In genomic region chr12:121596526-121596925, GRCh38 we compare ENCODE assay signal across 27 cellular contexts.
"Had no signal": no experiment of that assay in that cellular context is flagged by ENCODE, and none has a peak within 500 bp of the region (broad histone marks: within the 10 kb centered on the region; RNA-seq: fewer than 3 reads in every experiment).

No MANE protein-coding gene starts in this region.

- H3K4me1 ChIP-seq: suprapubic skin, testis, tibial artery, tibial nerve, upper lobe of left lung, upper lobe of right lung, uterus, vagina had no signal

- DNase-seq: stimulated activated CD4-positive, alpha-beta T cell treated with anti-CD3 and anti-CD28 coated beads, Interleukin-2, amount 100 ng/mL, for 48 hours; stimulated activated CD4-positive, alpha-beta T cell treated with anti-CD3 and anti-CD28 coated beads, Interleukin-4, amount 100 ng/mL, for 1 hour; stimulated activated CD4-positive, alpha-beta T cell treated with anti-CD3 and anti-CD28 coated beads, Interleukin-4, amount 100 ng/mL, for 24 hours; stimulated activated CD4-positive, alpha-beta T cell treated with anti-CD3 and anti-CD28 coated beads, Interleukin-4, amount 100 ng/mL, for 4 hours; stimulated activated CD8-positive, alpha-beta memory T cell treated with anti-CD3 and anti-CD28 coated beads, Interleukin-4, amount 100 ng/mL, for 48 hours; stimulated activated naive B cell treated with anti-CD40 and anti-IgM and Interleukin-4, amounts not matched to agents 10 μg/mL and 1 μg/mL and 100 μg/mL, for 72 hours; stimulated activated naive CD4-positive, alpha-beta T cell; stimulated activated naive CD4-positive, alpha-beta T cell treated with Interleukin-2 at 50 U/mL for 16 hours; stimulated activated naive CD8-positive, alpha-beta T cell treated with anti-CD3 and anti-CD28 coated beads, Interleukin-15, amount 100 ng/mL, for 72 hours; stimulated activated naive CD8-positive, alpha-beta T cell treated with anti-CD3 and anti-CD28 coated beads, Interleukin-15, Interleukin-2, amounts not matched to agents 100 U/mL and 50 U/mL, for 24 hours; stomach; substantia nigra; testis; thyroid gland; tibial artery; transverse colon; upper lobe of left lung; upper lobe of right lung; uterus had no signal

- H3K9me3 ChIP-seq: stomach, suprapubic skin, testis, thoracic aorta, thyroid gland, tibial artery, tibial nerve, transverse colon, upper lobe of left lung, upper lobe of right lung, uterus, vagina had no signal

- H3K4me3 ChIP-seq: stomach, suprapubic skin, thoracic aorta, thyroid gland, tibial artery, tibial nerve, transverse colon, upper lobe of left lung, upper lobe of right lung, uterus, vagina had no signal

- H3K27ac Mint-ChIP-seq: stimulated activated effector memory CD8-positive, alpha-beta T cell treated with anti-CD3 and anti-CD28 coated beads, Interleukin-12 subunit alpha, Interleukin-12 subunit beta, amount 100 ng/mL, for 72 hours; stimulated activated naive B cell treated with anti-CD40 and anti-IgM and Interleukin-4, amounts not matched to agents 10 μg/mL and 1 μg/mL and 100 μg/mL, for 72 hours; stimulated activated naive CD8-positive, alpha-beta T cell treated with anti-CD3 and anti-CD28 coated beads, Interleukin-15, Interleukin-2, amounts not matched to agents 100 ng/mL and 50 ng/mL, for 24 hours; type B pancreatic cell had no signal

- H3K36me3 Mint-ChIP-seq: stimulated activated effector memory CD8-positive, alpha-beta T cell treated with anti-CD3 and anti-CD28 coated beads, Interleukin-12 subunit alpha, Interleukin-12 subunit beta, amount 100 ng/mL, for 72 hours; stimulated activated memory B cell treated with anti-CD40 and anti-IgM and Interleukin-4, amounts not matched to agents 10 μg/mL and 1 μg/mL and 100 μg/mL, for 72 hours; stimulated activated naive B cell treated with anti-CD40 and anti-IgM and Interleukin-4, amounts not matched to agents 10 μg/mL and 1 μg/mL and 100 μg/mL, for 72 hours had no signal

- H3K4me3 Mint-ChIP-seq: stimulated activated effector memory CD8-positive, alpha-beta T cell treated with anti-CD3 and anti-CD28 coated beads, Interleukin-12 subunit alpha, Interleukin-12 subunit beta, amount 100 ng/mL, for 72 hours; stimulated activated memory B cell treated with anti-CD40 and anti-IgM and Interleukin-4, amounts not matched to agents 10 μg/mL and 1 μg/mL and 100 μg/mL, for 72 hours; stimulated activated naive B cell treated with anti-CD40 and anti-IgM and Interleukin-4, amounts not matched to agents 10 μg/mL and 1 μg/mL and 100 μg/mL, for 72 hours; stimulated activated naive CD8-positive, alpha-beta T cell treated with anti-CD3 and anti-CD28 coated beads, Interleukin-15, amount 100 ng/mL, for 72 hours; stimulated activated naive CD8-positive, alpha-beta T cell treated with anti-CD3 and anti-CD28 coated beads, Interleukin-15, Interleukin-2, amounts not matched to agents 100 ng/mL and 50 ng/mL, for 24 hours; type B pancreatic cell had no signal

- H3K27me3 Mint-ChIP-seq: stimulated activated memory B cell treated with anti-CD40 and anti-IgM and Interleukin-4, amounts not matched to agents 10 μg/mL and 1 μg/mL and 100 μg/mL, for 72 hours; stimulated activated naive B cell treated with anti-CD40 and anti-IgM and Interleukin-4, amounts not matched to agents 10 μg/mL and 1 μg/mL and 100 μg/mL, for 72 hours; stimulated activated naive CD8-positive, alpha-beta T cell treated with anti-CD3 and anti-CD28 coated beads, Interleukin-15, amount 100 ng/mL, for 72 hours; stimulated activated naive CD8-positive, alpha-beta T cell treated with anti-CD3 and anti-CD28 coated beads, Interleukin-15, Interleukin-2, amounts not matched to agents 100 ng/mL and 50 ng/mL, for 24 hours; type B pancreatic cell had no signal

- H3K9me3 Mint-ChIP-seq: stimulated activated effector memory CD8-positive, alpha-beta T cell treated with anti-CD3 and anti-CD28 coated beads, Interleukin-12 subunit alpha, Interleukin-12 subunit beta, amount 100 ng/mL, for 72 hours; stimulated activated memory B cell treated with anti-CD40 and anti-IgM and Interleukin-4, amounts not matched to agents 10 μg/mL and 1 μg/mL and 100 μg/mL, for 72 hours; stimulated activated naive B cell treated with anti-CD40 and anti-IgM and Interleukin-4, amounts not matched to agents 10 μg/mL and 1 μg/mL and 100 μg/mL, for 72 hours; stimulated activated naive CD8-positive, alpha-beta T cell treated with anti-CD3 and anti-CD28 coated beads, Interleukin-15, amount 100 ng/mL, for 72 hours; stimulated activated naive CD8-positive, alpha-beta T cell treated with anti-CD3 and anti-CD28 coated beads, Interleukin-15, Interleukin-2, amounts not matched to agents 100 ng/mL and 50 ng/mL, for 24 hours; type B pancreatic cell had no signal

- H3K36me3 ChIP-seq: stomach, suprapubic skin, thoracic aorta, thyroid gland, tibial artery, transverse colon, upper lobe of left lung, upper lobe of right lung, uterus, vagina had no signal

- H3K27ac ChIP-seq: stomach, suprapubic skin, testis, thoracic aorta, thyroid gland, tibial artery, tibial nerve, transverse colon, upper lobe of left lung, upper lobe of right lung, uterus, vagina had no signal

- H3K27me3 ChIP-seq: stomach, suprapubic skin, testis, thyroid gland, tibial artery, tibial nerve, transverse colon, upper lobe of left lung, upper lobe of right lung, uterus, vagina had no signal
